Comparison of ENCODE assay signal across 1 cellular context in the genomic region with DNA sequence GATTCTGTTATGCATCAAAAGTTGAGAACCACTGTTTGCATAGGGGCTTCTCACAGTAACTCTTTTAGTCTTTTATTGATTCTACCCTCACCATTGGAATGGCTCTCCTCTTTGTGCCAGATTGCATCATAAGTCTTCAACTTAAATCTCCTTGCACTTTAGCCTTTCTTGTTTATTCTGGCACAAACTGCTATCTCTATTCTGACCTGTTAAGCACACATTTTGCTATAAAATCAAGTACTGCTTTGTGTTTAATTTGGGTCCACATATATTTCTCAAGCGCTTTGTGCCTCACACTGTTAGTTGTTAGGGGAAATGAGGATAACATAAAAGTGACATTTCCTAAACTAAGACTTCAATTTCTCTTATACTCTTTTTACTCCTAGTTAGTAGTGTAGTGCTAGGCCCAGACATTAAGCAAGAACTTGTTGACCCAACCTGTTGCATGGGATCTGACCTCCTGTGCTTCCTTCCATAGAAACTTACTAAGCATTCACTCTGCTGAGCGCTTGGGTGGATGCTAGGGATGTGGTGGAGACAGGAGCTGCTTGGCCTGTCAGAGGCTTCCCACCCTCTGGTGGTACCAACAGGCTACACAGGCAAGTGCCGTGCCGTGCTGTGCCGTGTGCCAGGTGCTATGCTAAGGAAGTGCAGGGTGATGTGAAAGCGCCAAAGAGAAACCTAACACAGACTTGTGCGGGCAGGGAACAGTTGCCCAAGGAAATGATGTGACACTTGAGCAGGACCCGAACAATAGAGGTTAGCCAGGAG.
TF ChIP-seq lines count a peak whose summit lies in the region.

No MANE protein-coding gene starts in this region.

TF ChIP-seq in HepG2, 621 proteins besides CTCF, POLR2A, EP300 and RAD21 (continued from another document and continues in another):
- TF ChIP-seq, protein P1, sequence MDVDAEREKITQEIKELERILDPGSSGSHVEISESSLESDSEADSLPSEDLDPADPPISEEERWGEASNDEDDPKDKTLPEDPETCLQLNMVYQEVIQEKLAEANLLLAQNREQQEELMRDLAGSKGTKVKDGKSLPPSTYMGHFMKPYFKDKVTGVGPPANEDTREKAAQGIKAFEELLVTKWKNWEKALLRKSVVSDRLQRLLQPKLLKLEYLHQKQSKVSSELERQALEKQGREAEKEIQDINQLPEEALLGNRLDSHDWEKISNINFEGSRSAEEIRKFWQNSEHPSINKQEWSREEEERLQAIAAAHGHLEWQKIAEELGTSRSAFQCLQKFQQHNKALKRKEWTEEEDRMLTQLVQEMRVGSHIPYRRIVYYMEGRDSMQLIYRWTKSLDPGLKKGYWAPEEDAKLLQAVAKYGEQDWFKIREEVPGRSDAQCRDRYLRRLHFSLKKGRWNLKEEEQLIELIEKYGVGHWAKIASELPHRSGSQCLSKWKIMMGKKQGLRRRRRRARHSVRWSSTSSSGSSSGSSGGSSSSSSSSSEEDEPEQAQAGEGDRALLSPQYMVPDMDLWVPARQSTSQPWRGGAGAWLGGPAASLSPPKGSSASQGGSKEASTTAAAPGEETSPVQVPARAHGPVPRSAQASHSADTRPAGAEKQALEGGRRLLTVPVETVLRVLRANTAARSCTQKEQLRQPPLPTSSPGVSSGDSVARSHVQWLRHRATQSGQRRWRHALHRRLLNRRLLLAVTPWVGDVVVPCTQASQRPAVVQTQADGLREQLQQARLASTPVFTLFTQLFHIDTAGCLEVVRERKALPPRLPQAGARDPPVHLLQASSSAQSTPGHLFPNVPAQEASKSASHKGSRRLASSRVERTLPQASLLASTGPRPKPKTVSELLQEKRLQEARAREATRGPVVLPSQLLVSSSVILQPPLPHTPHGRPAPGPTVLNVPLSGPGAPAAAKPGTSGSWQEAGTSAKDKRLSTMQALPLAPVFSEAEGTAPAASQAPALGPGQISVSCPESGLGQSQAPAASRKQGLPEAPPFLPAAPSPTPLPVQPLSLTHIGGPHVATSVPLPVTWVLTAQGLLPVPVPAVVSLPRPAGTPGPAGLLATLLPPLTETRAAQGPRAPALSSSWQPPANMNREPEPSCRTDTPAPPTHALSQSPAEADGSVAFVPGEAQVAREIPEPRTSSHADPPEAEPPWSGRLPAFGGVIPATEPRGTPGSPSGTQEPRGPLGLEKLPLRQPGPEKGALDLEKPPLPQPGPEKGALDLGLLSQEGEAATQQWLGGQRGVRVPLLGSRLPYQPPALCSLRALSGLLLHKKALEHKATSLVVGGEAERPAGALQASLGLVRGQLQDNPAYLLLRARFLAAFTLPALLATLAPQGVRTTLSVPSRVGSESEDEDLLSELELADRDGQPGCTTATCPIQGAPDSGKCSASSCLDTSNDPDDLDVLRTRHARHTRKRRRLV (CRISPR knock-in tag; IDR thresholded peaks at IDR 0.05), result no peak
- TF ChIP-seq KDM5B (CRISPR knock-in tag; IDR thresholded peaks at IDR 0.05; ENCODE audit: borderline replicate concordance), result no peak; the same call in 1 of the 2 replicates
- no peak for TF ChIP-seq JUND (CRISPR knock-in tag; IDR thresholded peaks at IDR 0.05)
- peak; percentile 84 for TF ChIP-seq PHF21A (CRISPR knock-in tag; IDR thresholded peaks at IDR 0.05)
- TF ChIP-seq PAX8 (CRISPR knock-in tag; IDR thresholded peaks at IDR 0.05; ENCODE audit: borderline replicate concordance), result no peak
- TF ChIP-seq, protein P2, sequence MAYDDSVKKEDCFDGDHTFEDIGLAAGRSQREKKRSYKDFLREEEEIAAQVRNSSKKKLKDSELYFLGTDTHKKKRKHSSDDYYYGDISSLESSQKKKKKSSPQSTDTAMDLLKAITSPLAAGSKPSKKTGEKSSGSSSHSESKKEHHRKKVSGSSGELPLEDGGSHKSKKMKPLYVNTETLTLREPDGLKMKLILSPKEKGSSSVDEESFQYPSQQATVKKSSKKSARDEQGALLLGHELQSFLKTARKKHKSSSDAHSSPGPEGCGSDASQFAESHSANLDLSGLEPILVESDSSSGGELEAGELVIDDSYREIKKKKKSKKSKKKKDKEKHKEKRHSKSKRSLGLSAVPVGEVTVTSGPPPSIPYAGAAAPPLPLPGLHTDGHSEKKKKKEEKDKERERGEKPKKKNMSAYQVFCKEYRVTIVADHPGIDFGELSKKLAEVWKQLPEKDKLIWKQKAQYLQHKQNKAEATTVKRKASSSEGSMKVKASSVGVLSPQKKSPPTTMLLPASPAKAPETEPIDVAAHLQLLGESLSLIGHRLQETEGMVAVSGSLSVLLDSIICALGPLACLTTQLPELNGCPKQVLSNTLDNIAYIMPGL (CRISPR knock-in tag; IDR thresholded peaks at IDR 0.05; ENCODE audit: borderline replicate concordance in 1 of 2, low read depth in 1 of 2), result no peak; a peak in 1 of 4 replicates
- peak; percentile 72 for TF ChIP-seq NKX3-1 (CRISPR knock-in tag; IDR thresholded peaks at IDR 0.05)
- TF ChIP-seq ZNF607 (CRISPR knock-in tag; IDR thresholded peaks at IDR 0.05; ENCODE audit: borderline replicate concordance), result no peak
- no peak for TF ChIP-seq MZF1 (CRISPR knock-in tag; IDR thresholded peaks at IDR 0.05; ENCODE audit: borderline replicate concordance)
- 0 out of 2 replicates have a peak, but pooled peaks have one; percentile 9 for TF ChIP-seq ZNF350 (CRISPR knock-in tag; IDR thresholded peaks at IDR 0.05; ENCODE audit: borderline replicate concordance, low read depth)
- no peak for TF ChIP-seq THYN1 (CRISPR knock-in tag; IDR thresholded peaks at IDR 0.05; ENCODE audit: borderline replicate concordance, low read depth)
- TF ChIP-seq, protein P3, sequence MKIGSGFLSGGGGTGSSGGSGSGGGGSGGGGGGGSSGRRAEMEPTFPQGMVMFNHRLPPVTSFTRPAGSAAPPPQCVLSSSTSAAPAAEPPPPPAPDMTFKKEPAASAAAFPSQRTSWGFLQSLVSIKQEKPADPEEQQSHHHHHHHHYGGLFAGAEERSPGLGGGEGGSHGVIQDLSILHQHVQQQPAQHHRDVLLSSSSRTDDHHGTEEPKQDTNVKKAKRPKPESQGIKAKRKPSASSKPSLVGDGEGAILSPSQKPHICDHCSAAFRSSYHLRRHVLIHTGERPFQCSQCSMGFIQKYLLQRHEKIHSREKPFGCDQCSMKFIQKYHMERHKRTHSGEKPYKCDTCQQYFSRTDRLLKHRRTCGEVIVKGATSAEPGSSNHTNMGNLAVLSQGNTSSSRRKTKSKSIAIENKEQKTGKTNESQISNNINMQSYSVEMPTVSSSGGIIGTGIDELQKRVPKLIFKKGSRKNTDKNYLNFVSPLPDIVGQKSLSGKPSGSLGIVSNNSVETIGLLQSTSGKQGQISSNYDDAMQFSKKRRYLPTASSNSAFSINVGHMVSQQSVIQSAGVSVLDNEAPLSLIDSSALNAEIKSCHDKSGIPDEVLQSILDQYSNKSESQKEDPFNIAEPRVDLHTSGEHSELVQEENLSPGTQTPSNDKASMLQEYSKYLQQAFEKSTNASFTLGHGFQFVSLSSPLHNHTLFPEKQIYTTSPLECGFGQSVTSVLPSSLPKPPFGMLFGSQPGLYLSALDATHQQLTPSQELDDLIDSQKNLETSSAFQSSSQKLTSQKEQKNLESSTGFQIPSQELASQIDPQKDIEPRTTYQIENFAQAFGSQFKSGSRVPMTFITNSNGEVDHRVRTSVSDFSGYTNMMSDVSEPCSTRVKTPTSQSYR (CRISPR knock-in tag; IDR thresholded peaks at IDR 0.05; ENCODE audit: borderline replicate concordance), result no peak
- no peak for TF ChIP-seq ZNF558 (CRISPR knock-in tag; IDR thresholded peaks at IDR 0.05; ENCODE audit: borderline replicate concordance)
- no peak for TF ChIP-seq SOX6 (IDR thresholded peaks at IDR 0.05)
- peak; percentile 96 for TF ChIP-seq SOX6 (CRISPR knock-in tag; IDR thresholded peaks at IDR 0.05)
- TF ChIP-seq PRMT3 (CRISPR knock-in tag; IDR thresholded peaks at IDR 0.05; ENCODE audit: borderline replicate concordance, low read depth), result no peak
- TF ChIP-seq MAFF (IDR thresholded peaks at IDR 0.05; ENCODE audit: low read depth, low read length), result no peak
- no peak for TF ChIP-seq PAF1 (CRISPR knock-in tag; IDR thresholded peaks at IDR 0.05)
- no peak for TF ChIP-seq ZNF296 (CRISPR knock-in tag; conservative IDR thresholded peaks at IDR 0.05)
- peak; percentile 77 for TF ChIP-seq GTF2F1 (IDR thresholded peaks at IDR 0.05; ENCODE audit: low read length)
- TF ChIP-seq, protein P4, sequence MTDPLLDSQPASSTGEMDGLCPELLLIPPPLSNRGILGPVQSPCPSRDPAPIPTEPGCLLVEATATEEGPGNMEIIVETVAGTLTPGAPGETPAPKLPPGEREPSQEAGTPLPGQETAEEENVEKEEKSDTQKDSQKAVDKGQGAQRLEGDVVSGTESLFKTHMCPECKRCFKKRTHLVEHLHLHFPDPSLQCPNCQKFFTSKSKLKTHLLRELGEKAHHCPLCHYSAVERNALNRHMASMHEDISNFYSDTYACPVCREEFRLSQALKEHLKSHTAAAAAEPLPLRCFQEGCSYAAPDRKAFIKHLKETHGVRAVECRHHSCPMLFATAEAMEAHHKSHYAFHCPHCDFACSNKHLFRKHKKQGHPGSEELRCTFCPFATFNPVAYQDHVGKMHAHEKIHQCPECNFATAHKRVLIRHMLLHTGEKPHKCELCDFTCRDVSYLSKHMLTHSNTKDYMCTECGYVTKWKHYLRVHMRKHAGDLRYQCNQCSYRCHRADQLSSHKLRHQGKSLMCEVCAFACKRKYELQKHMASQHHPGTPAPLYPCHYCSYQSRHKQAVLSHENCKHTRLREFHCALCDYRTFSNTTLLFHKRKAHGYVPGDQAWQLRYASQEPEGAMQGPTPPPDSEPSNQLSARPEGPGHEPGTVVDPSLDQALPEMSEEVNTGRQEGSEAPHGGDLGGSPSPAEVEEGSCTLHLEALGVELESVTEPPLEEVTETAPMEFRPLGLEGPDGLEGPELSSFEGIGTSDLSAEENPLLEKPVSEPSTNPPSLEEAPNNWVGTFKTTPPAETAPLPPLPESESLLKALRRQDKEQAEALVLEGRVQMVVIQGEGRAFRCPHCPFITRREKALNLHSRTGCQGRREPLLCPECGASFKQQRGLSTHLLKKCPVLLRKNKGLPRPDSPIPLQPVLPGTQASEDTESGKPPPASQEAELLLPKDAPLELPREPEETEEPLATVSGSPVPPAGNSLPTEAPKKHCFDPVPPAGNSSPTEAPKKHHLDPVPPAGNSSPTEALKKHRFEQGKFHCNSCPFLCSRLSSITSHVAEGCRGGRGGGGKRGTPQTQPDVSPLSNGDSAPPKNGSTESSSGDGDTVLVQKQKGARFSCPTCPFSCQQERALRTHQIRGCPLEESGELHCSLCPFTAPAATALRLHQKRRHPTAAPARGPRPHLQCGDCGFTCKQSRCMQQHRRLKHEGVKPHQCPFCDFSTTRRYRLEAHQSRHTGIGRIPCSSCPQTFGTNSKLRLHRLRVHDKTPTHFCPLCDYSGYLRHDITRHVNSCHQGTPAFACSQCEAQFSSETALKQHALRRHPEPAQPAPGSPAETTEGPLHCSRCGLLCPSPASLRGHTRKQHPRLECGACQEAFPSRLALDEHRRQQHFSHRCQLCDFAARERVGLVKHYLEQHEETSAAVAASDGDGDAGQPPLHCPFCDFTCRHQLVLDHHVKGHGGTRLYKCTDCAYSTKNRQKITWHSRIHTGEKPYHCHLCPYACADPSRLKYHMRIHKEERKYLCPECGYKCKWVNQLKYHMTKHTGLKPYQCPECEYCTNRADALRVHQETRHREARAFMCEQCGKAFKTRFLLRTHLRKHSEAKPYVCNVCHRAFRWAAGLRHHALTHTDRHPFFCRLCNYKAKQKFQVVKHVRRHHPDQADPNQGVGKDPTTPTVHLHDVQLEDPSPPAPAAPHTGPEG (CRISPR knock-in tag; IDR thresholded peaks at IDR 0.05), result no peak
- no peak for TF ChIP-seq ZC3H4 (CRISPR knock-in tag; IDR thresholded peaks at IDR 0.05; ENCODE audit: borderline replicate concordance)
- TF ChIP-seq, protein P5, sequence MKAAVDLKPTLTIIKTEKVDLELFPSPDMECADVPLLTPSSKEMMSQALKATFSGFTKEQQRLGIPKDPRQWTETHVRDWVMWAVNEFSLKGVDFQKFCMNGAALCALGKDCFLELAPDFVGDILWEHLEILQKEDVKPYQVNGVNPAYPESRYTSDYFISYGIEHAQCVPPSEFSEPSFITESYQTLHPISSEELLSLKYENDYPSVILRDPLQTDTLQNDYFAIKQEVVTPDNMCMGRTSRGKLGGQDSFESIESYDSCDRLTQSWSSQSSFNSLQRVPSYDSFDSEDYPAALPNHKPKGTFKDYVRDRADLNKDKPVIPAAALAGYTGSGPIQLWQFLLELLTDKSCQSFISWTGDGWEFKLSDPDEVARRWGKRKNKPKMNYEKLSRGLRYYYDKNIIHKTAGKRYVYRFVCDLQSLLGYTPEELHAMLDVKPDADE (CRISPR knock-in tag; IDR thresholded peaks at IDR 0.05), result no peak
- no peak for TF ChIP-seq HNRNPK (IDR thresholded peaks at IDR 0.05; ENCODE audit: low read depth, low read length, poor library complexity, severe bottlenecking)
- TF ChIP-seq, protein P6, sequence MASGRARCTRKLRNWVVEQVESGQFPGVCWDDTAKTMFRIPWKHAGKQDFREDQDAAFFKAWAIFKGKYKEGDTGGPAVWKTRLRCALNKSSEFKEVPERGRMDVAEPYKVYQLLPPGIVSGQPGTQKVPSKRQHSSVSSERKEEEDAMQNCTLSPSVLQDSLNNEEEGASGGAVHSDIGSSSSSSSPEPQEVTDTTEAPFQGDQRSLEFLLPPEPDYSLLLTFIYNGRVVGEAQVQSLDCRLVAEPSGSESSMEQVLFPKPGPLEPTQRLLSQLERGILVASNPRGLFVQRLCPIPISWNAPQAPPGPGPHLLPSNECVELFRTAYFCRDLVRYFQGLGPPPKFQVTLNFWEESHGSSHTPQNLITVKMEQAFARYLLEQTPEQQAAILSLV (CRISPR knock-in tag; IDR thresholded peaks at IDR 0.05; ENCODE audit: borderline replicate concordance), result peak; percentile 75; the same call in 1 of the 2 replicates
- no peak for TF ChIP-seq ZNF326 (CRISPR knock-in tag; IDR thresholded peaks at IDR 0.05; ENCODE audit: borderline replicate concordance)
- 0 out of 2 replicates have a peak, but pooled peaks have one; percentile 30 for TF ChIP-seq KDM3A (CRISPR knock-in tag; IDR thresholded peaks at IDR 0.05; ENCODE audit: low read depth)
- TF ChIP-seq KMT2A (CRISPR knock-in tag; IDR thresholded peaks at IDR 0.05), result no peak
- TF ChIP-seq, protein P7, sequence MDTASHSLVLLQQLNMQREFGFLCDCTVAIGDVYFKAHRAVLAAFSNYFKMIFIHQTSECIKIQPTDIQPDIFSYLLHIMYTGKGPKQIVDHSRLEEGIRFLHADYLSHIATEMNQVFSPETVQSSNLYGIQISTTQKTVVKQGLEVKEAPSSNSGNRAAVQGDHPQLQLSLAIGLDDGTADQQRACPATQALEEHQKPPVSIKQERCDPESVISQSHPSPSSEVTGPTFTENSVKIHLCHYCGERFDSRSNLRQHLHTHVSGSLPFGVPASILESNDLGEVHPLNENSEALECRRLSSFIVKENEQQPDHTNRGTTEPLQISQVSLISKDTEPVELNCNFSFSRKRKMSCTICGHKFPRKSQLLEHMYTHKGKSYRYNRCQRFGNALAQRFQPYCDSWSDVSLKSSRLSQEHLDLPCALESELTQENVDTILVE (CRISPR knock-in tag; IDR thresholded peaks at IDR 0.05), result no peak
- peak; percentile 72 for TF ChIP-seq RBM22 (optimal IDR thresholded peaks at IDR 0.05; ENCODE audit: low read length)
- TF ChIP-seq, protein P8, sequence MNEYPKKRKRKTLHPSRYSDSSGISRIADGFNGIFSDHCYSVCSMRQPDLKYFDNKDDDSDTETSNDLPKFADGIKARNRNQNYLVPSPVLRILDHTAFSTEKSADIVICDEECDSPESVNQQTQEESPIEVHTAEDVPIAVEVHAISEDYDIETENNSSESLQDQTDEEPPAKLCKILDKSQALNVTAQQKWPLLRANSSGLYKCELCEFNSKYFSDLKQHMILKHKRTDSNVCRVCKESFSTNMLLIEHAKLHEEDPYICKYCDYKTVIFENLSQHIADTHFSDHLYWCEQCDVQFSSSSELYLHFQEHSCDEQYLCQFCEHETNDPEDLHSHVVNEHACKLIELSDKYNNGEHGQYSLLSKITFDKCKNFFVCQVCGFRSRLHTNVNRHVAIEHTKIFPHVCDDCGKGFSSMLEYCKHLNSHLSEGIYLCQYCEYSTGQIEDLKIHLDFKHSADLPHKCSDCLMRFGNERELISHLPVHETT (CRISPR knock-in tag; conservative IDR thresholded peaks at IDR 0.05), result no peak
- no peak for TF ChIP-seq SATB2 (CRISPR knock-in tag; IDR thresholded peaks at IDR 0.05)
- TF ChIP-seq RXRA (CRISPR knock-in tag; IDR thresholded peaks at IDR 0.05), result no peak; the same call in none of the 2 replicates
- no peak for TF ChIP-seq ZNF337 (CRISPR knock-in tag; IDR thresholded peaks at IDR 0.05; ENCODE audit: borderline replicate concordance, low read depth)
- TF ChIP-seq NR2F1 (CRISPR knock-in tag; IDR thresholded peaks at IDR 0.05), result peak; percentile 84 to 94
